ENCODE assay signal across 17 cellular contexts in the genomic region with DNA sequence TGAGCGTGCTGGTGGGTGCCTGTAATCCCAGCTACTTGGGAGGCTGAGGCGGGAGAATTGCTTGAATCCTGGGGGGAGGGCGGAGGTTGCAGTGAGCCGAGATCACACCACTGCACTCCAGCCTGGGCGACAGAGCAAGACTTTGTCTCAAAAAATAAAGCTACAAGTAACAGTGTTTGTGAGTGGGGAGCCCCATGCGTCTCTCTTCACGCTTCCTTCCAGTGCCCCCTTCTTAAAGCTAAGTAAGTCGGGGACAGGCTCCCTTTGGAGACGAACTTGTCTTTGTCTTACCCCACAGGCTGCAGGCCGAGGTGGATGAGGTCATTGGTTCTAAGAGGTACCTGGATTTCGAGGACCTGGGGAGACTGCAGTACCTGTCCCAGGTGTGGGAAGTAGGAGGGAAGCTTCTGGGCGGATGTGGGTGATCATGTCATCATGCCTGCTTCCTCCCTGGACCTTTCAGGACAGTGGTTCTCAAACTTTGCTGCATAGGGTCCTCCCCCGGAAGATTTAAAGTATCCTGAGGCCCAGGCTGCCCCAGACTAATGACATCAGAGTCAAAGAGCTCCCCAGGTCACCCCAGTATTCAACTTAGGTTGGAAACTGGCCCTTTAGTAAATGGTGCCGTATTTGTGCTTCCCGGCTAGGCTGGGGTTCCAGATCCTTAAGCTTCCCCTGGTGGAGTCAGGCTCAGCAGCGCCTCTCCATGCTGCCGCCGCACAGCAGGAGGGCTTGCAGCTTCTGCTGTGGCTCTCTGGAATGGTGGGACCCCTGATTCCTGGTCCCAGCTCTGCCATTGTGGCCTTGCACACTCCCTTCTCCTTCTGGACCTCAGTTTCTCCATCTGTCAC. TPM values are rescaled to one million over a fixed set of nuclear protein-coding genes. Genes with fewer than 3 reads are reported as not detected.
"Had no signal": no experiment of that assay in that cellular context is flagged by ENCODE, and none has a peak within 500 bp of the region (broad histone marks: within the 10 kb centered on the region; RNA-seq: fewer than 3 reads in every experiment).

No MANE protein-coding gene starts in this region.

- DNase-seq: activated CD4-positive, alpha-beta T cell treated with anti-CD3 and anti-CD28 coated beads for 48 hours; activated CD4-positive, CD25-positive, alpha-beta regulatory T cell; activated CD8-positive, alpha-beta T cell treated with anti-CD3 and anti-CD28 coated beads, Interleukin-2, amount 10 ng/mL, durations not matched to agents 7 days and 5 days; erythroblast; foreskin melanocyte; glutamatergic neuron; hippocampal formation; mammary epithelial cell; SK-N-SH; stimulated activated CD8-positive, alpha-beta memory T cell treated with anti-CD3 and anti-CD28 coated beads, Interleukin-4, amount 100 ng/mL, for 48 hours; stimulated activated naive CD4-positive, alpha-beta T cell had no signal

- H3K27ac ChIP-seq: cardiac muscle cell, dorsolateral prefrontal cortex, neural progenitor cell, pancreas had no signal

- H2AFZ ChIP-seq: neural progenitor cell had no signal

- H3K36me3 ChIP-seq: cardiac muscle cell, neural progenitor cell, pancreas had no signal

- FAIRE-seq: endometrium, keratinocyte, pancreas had no signal

- H3K27me3 ChIP-seq: cardiac muscle cell, dorsolateral prefrontal cortex, neural progenitor cell, pancreas had no signal

- H3K9me3 ChIP-seq: pancreas, SK-N-SH had no signal

- H3K4me2 ChIP-seq: neural progenitor cell, SK-N-SH had no signal

- H3K9ac ChIP-seq: neural progenitor cell, SK-N-SH had no signal

- H3K4me3 ChIP-seq: cardiac muscle cell, dorsolateral prefrontal cortex, neural progenitor cell, pancreas had no signal

- H3K4me1 ChIP-seq: pancreas had no signal

- ATAC-seq: activated CD8-positive, alpha-beta T cell treated with anti-CD3 and anti-CD28 coated beads, Interleukin-2, amount 10 ng/mL, durations not matched to agents 7 days and 5 days; pancreas had no signal

RNA-seq across cellular contexts. Expression of a gene that starts 37.1 kb away (rescaled TPM):
- total RNA-seq: activated CD8-positive, alpha-beta T cell treated with anti-CD3 and anti-CD28 coated beads, Interleukin-2, amount 10 ng/mL, durations not matched to agents 7 days and 5 days; mammary epithelial cell had no signal
- polyA plus RNA-seq: mammary epithelial cell had no signal
